ENCODE assay signal across 1 cellular context in the genomic region with DNA sequence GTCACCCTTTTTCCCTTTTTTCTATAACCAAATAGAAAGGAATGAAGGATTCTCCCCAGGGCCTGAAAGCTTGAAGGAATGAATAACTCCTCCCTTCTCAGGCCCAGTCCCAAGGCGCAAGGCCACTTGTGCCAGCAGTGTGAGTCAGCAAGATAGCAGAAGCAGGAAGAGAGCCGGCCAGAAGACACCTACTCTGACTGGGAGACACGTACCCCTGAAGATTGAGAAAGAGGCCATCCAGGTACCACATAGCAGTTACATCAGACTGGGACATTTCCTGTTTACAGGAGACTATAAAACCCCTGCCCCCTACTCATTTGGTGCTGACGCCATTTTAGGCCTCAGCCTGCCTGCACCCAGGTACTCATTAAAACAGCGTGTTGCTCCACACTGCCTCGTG.
TF ChIP-seq lines count a peak whose summit lies in the region.

No MANE protein-coding gene starts in this region.

TF ChIP-seq in K562, 482 proteins besides CTCF, POLR2A, EP300 and RAD21 (continued from another document and continues in another):
- TF ChIP-seq, protein P1, sequence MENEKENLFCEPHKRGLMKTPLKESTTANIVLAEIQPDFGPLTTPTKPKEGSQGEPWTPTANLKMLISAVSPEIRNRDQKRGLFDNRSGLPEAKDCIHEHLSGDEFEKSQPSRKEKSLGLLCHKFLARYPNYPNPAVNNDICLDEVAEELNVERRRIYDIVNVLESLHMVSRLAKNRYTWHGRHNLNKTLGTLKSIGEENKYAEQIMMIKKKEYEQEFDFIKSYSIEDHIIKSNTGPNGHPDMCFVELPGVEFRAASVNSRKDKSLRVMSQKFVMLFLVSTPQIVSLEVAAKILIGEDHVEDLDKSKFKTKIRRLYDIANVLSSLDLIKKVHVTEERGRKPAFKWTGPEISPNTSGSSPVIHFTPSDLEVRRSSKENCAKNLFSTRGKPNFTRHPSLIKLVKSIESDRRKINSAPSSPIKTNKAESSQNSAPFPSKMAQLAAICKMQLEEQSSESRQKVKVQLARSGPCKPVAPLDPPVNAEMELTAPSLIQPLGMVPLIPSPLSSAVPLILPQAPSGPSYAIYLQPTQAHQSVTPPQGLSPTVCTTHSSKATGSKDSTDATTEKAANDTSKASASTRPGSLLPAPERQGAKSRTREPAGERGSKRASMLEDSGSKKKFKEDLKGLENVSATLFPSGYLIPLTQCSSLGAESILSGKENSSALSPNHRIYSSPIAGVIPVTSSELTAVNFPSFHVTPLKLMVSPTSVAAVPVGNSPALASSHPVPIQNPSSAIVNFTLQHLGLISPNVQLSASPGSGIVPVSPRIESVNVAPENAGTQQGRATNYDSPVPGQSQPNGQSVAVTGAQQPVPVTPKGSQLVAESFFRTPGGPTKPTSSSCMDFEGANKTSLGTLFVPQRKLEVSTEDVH (IDR thresholded peaks at IDR 0.05; ENCODE audit: low read depth, partially characterized antibody), result no peak
- TF ChIP-seq, protein P2, sequence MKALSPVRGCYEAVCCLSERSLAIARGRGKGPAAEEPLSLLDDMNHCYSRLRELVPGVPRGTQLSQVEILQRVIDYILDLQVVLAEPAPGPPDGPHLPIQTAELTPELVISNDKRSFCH (CRISPR knock-in tag; IDR thresholded peaks at IDR 0.05), result no peak
- TF ChIP-seq, protein P2 (tag; IDR thresholded peaks at IDR 0.05), result no peak
- TF ChIP-seq TEAD1 (CRISPR knock-in tag; IDR thresholded peaks at IDR 0.05) (no peak), SP1 (CRISPR knock-in tag; IDR thresholded peaks at IDR 0.05) (0 out of 2 replicates have a peak, but pooled peaks have one; percentile 23), MTF1 (CRISPR knock-in tag; IDR thresholded peaks at IDR 0.05; ENCODE audit: borderline replicate concordance) (no peak), PCBP1 (IDR thresholded peaks at IDR 0.05; ENCODE audit: low read depth, low read length, poor library complexity, severe bottlenecking) (no peak), DMBX1 (CRISPR knock-in tag; IDR thresholded peaks at IDR 0.05; ENCODE audit: borderline replicate concordance) (peak; percentile 42), GTF2A2 (tag; IDR thresholded peaks at IDR 0.05) (no peak), MEF2D (tag; conservative IDR thresholded peaks at IDR 0.05; ENCODE audit: low read depth) (no peak), ZNF184 (CRISPR knock-in tag; IDR thresholded peaks at IDR 0.05) (no peak), ZNF274 (IDR thresholded peaks at IDR 0.05; ENCODE audit: borderline replicate concordance, low read depth, low read length) (no peak), LCOR (CRISPR knock-in tag; IDR thresholded peaks at IDR 0.05) (no peak), RBFOX2 (IDR thresholded peaks at IDR 0.05; ENCODE audit: low read depth, low read length) (peak; percentile 26; the same call in 1 of the 2 replicates), NEUROD1 (IDR thresholded peaks at IDR 0.05; ENCODE audit: borderline replicate concordance, low read depth, low read length, partially characterized antibody) (no peak), KLF6 (CRISPR knock-in tag; IDR thresholded peaks at IDR 0.05; ENCODE audit: borderline replicate concordance) (no peak), PCBP2 (IDR thresholded peaks at IDR 0.05; ENCODE audit: low read depth, low read length, poor library complexity, severe bottlenecking) (no peak), NCOA4 (IDR thresholded peaks at IDR 0.05; ENCODE audit: partially characterized antibody) (no peak), SREBF2 (CRISPR knock-in tag; IDR thresholded peaks at IDR 0.05) (no peak), EP400 (IDR thresholded peaks at IDR 0.05) (peak; percentile 22; the same call in 1 of the 2 replicates), ERF (CRISPR knock-in tag; IDR thresholded peaks at IDR 0.05) (no peak), SMARCC2 (IDR thresholded peaks at IDR 0.05; ENCODE audit: low read depth) (no peak), SAP30 (IDR thresholded peaks at IDR 0.05; ENCODE audit: borderline replicate concordance, insufficient read depth, low read depth, low read length, poor library complexity, severe bottlenecking) (no peak), SNIP1 (IDR thresholded peaks at IDR 0.05; ENCODE audit: low read depth) (no peak), HNRNPLL (IDR thresholded peaks at IDR 0.05; ENCODE audit: low read depth, low read length, poor library complexity, severe bottlenecking) (no peak), SREBF1 (IDR thresholded peaks at IDR 0.05; ENCODE audit: borderline replicate concordance, low read depth, low read length) (no peak), GABPB2 (CRISPR knock-in tag; conservative IDR thresholded peaks at IDR 0.05) (no peak), CBX3 (IDR thresholded peaks at IDR 0.05; ENCODE audit: borderline replicate concordance in 1 of 2, low read length in 2 of 2) (no peak), TRIM24 (IDR thresholded peaks at IDR 0.05) (peak; percentile 61 to 81), MAFK (IDR thresholded peaks at IDR 0.05; ENCODE audit: low read length) (peak; percentile 66; the same call in 1 of the 2 replicates), SIN3B (IDR thresholded peaks at IDR 0.05; ENCODE audit: low read depth) (no peak), HDAC8 (tag; IDR thresholded peaks at IDR 0.05) (no peak), ZNF24 (IDR thresholded peaks at IDR 0.05) (peak; percentile 86), SRSF1 (IDR thresholded peaks at IDR 0.05; ENCODE audit: low read depth, low read length) (no peak), CCAR2 (IDR thresholded peaks at IDR 0.05; ENCODE audit: low read depth, low read length) (no peak), SMARCA4 (IDR thresholded peaks at IDR 0.05) (peak; percentile 37; the same call in 1 of the 2 replicates), TBP (optimal IDR thresholded peaks at IDR 0.05; ENCODE audit: low read depth, low read length) (no peak)
- TF ChIP-seq, protein P3, sequence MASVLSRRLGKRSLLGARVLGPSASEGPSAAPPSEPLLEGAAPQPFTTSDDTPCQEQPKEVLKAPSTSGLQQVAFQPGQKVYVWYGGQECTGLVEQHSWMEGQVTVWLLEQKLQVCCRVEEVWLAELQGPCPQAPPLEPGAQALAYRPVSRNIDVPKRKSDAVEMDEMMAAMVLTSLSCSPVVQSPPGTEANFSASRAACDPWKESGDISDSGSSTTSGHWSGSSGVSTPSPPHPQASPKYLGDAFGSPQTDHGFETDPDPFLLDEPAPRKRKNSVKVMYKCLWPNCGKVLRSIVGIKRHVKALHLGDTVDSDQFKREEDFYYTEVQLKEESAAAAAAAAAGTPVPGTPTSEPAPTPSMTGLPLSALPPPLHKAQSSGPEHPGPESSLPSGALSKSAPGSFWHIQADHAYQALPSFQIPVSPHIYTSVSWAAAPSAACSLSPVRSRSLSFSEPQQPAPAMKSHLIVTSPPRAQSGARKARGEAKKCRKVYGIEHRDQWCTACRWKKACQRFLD (CRISPR knock-in tag; IDR thresholded peaks at IDR 0.05), result peak; percentile 44; the same call in 1 of the 2 replicates
- TF ChIP-seq, protein P4, sequence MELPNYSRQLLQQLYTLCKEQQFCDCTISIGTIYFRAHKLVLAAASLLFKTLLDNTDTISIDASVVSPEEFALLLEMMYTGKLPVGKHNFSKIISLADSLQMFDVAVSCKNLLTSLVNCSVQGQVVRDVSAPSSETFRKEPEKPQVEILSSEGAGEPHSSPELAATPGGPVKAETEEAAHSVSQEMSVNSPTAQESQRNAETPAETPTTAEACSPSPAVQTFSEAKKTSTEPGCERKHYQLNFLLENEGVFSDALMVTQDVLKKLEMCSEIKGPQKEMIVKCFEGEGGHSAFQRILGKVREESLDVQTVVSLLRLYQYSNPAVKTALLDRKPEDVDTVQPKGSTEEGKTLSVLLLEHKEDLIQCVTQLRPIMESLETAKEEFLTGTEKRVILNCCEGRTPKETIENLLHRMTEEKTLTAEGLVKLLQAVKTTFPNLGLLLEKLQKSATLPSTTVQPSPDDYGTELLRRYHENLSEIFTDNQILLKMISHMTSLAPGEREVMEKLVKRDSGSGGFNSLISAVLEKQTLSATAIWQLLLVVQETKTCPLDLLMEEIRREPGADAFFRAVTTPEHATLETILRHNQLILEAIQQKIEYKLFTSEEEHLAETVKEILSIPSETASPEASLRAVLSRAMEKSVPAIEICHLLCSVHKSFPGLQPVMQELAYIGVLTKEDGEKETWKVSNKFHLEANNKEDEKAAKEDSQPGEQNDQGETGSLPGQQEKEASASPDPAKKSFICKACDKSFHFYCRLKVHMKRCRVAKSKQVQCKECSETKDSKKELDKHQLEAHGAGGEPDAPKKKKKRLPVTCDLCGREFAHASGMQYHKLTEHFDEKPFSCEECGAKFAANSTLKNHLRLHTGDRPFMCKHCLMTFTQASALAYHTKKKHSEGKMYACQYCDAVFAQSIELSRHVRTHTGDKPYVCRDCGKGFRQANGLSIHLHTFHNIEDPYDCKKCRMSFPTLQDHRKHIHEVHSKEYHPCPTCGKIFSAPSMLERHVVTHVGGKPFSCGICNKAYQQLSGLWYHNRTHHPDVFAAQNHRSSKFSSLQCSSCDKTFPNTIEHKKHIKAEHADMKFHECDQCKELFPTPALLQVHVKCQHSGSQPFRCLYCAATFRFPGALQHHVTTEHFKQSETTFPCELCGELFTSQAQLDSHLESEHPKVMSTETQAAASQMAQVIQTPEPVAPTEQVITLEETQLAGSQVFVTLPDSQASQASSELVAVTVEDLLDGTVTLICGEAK (IDR thresholded peaks at IDR 0.05), result no peak
- TF ChIP-seq, protein P4 (CRISPR knock-in tag; IDR thresholded peaks at IDR 0.05), result no peak
- TF ChIP-seq, protein P5, sequence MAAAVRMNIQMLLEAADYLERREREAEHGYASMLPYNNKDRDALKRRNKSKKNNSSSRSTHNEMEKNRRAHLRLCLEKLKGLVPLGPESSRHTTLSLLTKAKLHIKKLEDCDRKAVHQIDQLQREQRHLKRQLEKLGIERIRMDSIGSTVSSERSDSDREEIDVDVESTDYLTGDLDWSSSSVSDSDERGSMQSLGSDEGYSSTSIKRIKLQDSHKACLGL (CRISPR knock-in tag; IDR thresholded peaks at IDR 0.05; ENCODE audit: borderline replicate concordance, poor library complexity, severe bottlenecking), result no peak
- TF ChIP-seq, protein P6, sequence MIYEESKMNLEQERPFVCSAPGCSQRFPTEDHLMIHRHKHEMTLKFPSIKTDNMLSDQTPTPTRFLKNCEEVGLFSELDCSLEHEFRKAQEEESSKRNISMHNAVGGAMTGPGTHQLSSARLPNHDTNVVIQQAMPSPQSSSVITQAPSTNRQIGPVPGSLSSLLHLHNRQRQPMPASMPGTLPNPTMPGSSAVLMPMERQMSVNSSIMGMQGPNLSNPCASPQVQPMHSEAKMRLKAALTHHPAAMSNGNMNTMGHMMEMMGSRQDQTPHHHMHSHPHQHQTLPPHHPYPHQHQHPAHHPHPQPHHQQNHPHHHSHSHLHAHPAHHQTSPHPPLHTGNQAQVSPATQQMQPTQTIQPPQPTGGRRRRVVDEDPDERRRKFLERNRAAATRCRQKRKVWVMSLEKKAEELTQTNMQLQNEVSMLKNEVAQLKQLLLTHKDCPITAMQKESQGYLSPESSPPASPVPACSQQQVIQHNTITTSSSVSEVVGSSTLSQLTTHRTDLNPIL (CRISPR knock-in tag; IDR thresholded peaks at IDR 0.05), result no peak
- TF ChIP-seq, protein P7, sequence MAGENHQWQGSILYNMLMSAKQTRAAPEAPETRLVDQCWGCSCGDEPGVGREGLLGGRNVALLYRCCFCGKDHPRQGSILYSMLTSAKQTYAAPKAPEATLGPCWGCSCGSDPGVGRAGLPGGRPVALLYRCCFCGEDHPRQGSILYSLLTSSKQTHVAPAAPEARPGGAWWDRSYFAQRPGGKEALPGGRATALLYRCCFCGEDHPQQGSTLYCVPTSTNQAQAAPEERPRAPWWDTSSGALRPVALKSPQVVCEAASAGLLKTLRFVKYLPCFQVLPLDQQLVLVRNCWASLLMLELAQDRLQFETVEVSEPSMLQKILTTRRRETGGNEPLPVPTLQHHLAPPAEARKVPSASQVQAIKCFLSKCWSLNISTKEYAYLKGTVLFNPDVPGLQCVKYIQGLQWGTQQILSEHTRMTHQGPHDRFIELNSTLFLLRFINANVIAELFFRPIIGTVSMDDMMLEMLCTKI (IDR thresholded peaks at IDR 0.05; ENCODE audit: partially characterized antibody), result no peak
- TF ChIP-seq, protein P8, sequence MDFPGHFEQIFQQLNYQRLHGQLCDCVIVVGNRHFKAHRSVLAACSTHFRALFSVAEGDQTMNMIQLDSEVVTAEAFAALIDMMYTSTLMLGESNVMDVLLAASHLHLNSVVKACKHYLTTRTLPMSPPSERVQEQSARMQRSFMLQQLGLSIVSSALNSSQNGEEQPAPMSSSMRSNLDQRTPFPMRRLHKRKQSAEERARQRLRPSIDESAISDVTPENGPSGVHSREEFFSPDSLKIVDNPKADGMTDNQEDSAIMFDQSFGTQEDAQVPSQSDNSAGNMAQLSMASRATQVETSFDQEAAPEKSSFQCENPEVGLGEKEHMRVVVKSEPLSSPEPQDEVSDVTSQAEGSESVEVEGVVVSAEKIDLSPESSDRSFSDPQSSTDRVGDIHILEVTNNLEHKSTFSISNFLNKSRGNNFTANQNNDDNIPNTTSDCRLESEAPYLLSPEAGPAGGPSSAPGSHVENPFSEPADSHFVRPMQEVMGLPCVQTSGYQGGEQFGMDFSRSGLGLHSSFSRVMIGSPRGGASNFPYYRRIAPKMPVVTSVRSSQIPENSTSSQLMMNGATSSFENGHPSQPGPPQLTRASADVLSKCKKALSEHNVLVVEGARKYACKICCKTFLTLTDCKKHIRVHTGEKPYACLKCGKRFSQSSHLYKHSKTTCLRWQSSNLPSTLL (IDR thresholded peaks at IDR 0.05), result no peak
- TF ChIP-seq, protein P9, sequence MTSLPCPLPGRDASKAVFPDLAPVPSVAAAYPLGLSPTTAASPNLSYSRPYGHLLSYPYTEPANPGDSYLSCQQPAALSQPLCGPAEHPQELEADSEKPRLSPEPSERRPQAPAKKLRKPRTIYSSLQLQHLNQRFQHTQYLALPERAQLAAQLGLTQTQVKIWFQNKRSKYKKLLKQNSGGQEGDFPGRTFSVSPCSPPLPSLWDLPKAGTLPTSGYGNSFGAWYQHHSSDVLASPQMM (CRISPR knock-in tag; IDR thresholded peaks at IDR 0.05), result no peak
